12 cellular contexts compared by ENCODE assay signal in genomic region chr6:129875610-129876515, GRCh38. TPM values are rescaled to one million over a fixed set of nuclear protein-coding genes. Genes with fewer than 3 reads are reported as not detected.
DNase-seq lines count a peak whose midpoint lies in the region; ATAC-seq and TF ChIP-seq lines count a peak whose summit lies in the region.
"Had no signal": no experiment of that assay in that cellular context is flagged by ENCODE, and none has a peak within 500 bp of the region (broad histone marks: within the 10 kb centered on the region; RNA-seq: fewer than 3 reads in every experiment).

No MANE protein-coding gene starts in this region.

- H3K4me3 ChIP-seq in endodermal cell (ENCODE audit: low read length): no peak overlapping the region

- ATAC-seq in GM18873 (IDR thresholded peaks at IDR 0.05; ENCODE audit: low FRiP score, unreplicated experiment) (peak; percentile 85), GM21529 (IDR thresholded peaks at IDR 0.05; ENCODE audit: unreplicated experiment) (peak; percentile 91), HG03432 (IDR thresholded peaks at IDR 0.05; ENCODE audit: unreplicated experiment) (peak; percentile 90), foreskin keratinocyte (peak; percentile 53)

- H3K9me3 ChIP-seq in endodermal cell (ENCODE audit: control insufficient read depth, low read length): no peaks in the 10 kb centered on the region

- no peaks in the 10 kb centered on the region for H3K27me3 Mint-ChIP-seq in endodermal cell (ENCODE audit: insufficient read depth)

- no peak overlapping the region for H3K27ac Mint-ChIP-seq in endodermal cell

- WGBS in endodermal cell (ENCODE audit: insufficient coverage in 1 of 2, insufficient read length in 1 of 2), 2 experiments: 78 to 100% methylated on average over 1 to 4 of the region's 6 CpGs

- no peak overlapping the region for H3K4me3 Mint-ChIP-seq in endodermal cell

- no peaks in the 10 kb centered on the region for H3K4me1 Mint-ChIP-seq in endodermal cell

- DNase-seq in foreskin keratinocyte (no peak), endodermal cell (no peak), COLO829 (ENCODE audit: low spot score) (no peak), NCI-H1105 (lab: John Stamatoyannopoulos, UW) (no peak)
- DNase-seq: aorta, NCI-H1092 had no signal

- H3K36me3 Mint-ChIP-seq in endodermal cell (ENCODE audit: low read depth): no peaks in the 10 kb centered on the region

- TF ChIP-seq CTCF in foreskin keratinocyte (conservative IDR thresholded peaks at IDR 0.05): no peak
- TF ChIP-seq CTCF in endodermal cell (conservative IDR thresholded peaks at IDR 0.05): no peak

- H3K4me1 ChIP-seq in foreskin keratinocyte (no peaks in the 10 kb centered on the region), endodermal cell (ENCODE audit: control insufficient read depth, insufficient read depth, low read length) (no peaks in the 10 kb centered on the region)

- H3K36me3 ChIP-seq in endodermal cell (ENCODE audit: control insufficient read depth, insufficient read depth, low read length): no peaks in the 10 kb centered on the region

- peaks cover 17% of the 10 kb centered on the region for H3K9me3 Mint-ChIP-seq in endodermal cell

- no peak overlapping the region for H3K9ac ChIP-seq in endodermal cell (ENCODE audit: extremely low read depth, low read length, poor library complexity, severe bottlenecking)

- H3K27ac ChIP-seq in foreskin keratinocyte (no peak overlapping the region), endodermal cell (ENCODE audit: low read depth, low read length) (no peak overlapping the region)

- H3K27me3 ChIP-seq in foreskin keratinocyte (no peaks in the 10 kb centered on the region), endodermal cell (ENCODE audit: control insufficient read depth, insufficient read depth, low read length, poor library complexity, severe bottlenecking) (no peaks in the 10 kb centered on the region)

RNA-seq across cellular contexts. Expression of gene TMEM244, which starts 14.7 kb away (rescaled TPM):
- not detected in 2 replicates for total RNA-seq in foreskin keratinocyte
- polyA plus RNA-seq in foreskin keratinocyte: 0.17 TPM in 1 of 2 replicates, not detected in the other
- total RNA-seq in endodermal cell: not detected
- not detected for polyA plus RNA-seq in endodermal cell (2013, experiment 1 of 2)
- polyA plus RNA-seq in endodermal cell (2013, experiment 2 of 2): not detected
- total RNA-seq: aorta; glomerular endothelial cell; T-helper 1 cell treated with Interleukin-12 subunit alpha and Interleukin-12 subunit beta and Interleukin-4 antibody, amounts not matched to agents 30 ng/mL and 1 ng/mL, for 36 hours had no signal
- polyA plus RNA-seq: aorta, neural cell had no signal
